In the genomic region with DNA sequence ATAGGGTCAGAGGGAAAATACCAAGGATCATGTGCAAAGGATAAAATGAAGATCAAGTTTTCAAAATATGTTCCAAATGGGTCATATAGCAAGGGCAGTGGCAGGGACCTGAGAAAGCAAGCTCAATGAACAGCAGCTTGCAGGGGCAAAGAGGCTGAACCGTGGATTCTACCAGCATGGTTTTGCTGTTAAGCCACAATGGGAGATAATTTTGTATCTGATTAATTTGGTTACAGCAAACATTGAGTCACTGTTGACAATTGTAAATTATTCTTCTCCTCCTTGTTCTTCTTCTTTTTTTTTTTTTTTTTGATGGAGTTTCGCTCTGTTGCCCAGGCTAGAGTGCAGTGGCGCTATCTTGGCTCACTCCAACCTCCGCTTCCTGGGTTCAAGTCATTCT, we compare ENCODE assay signal across 25 cellular contexts. TPM values are rescaled to one million over a fixed set of nuclear protein-coding genes. Genes with fewer than 3 reads are reported as not detected.
DNase-seq lines count a peak whose midpoint lies in the region; ATAC-seq, FAIRE-seq and TF ChIP-seq lines count a peak whose summit lies in the region.
"Had no signal": no experiment of that assay in that cellular context is flagged by ENCODE, and none has a peak within 500 bp of the region (broad histone marks: within the 10 kb centered on the region; RNA-seq: fewer than 3 reads in every experiment).

No MANE protein-coding gene starts in this region.

- no peaks in the 10 kb centered on the region for H3K27me3 Mint-ChIP-seq in H9 (ENCODE audit: low read depth)
- H3K27me3 Mint-ChIP-seq: T-cell had no signal

- no peak overlapping the region for H2BK20ac ChIP-seq in H9 (ENCODE audit: low read depth, low read length, poor library complexity, severe bottlenecking)

- H3K23me2 ChIP-seq in H9 (ENCODE audit: insufficient read length, low read depth, low read length, poor library complexity, severe bottlenecking), result no peaks in the 10 kb centered on the region

- H2AFZ ChIP-seq in K562 (ENCODE audit: low read depth, low read length), result 0 out of 2 replicates have a peak overlapping the region, but pooled peaks have one; percentile 35
- H2AFZ ChIP-seq in MM.1S (ENCODE audit: low read length), result no peak overlapping the region
- no peak overlapping the region for H2AFZ ChIP-seq in H9 (ENCODE audit: low read length)

- no peaks in the 10 kb centered on the region for H3K9me2 ChIP-seq in MM.1S (replicated peaks; ENCODE audit: insufficient read depth, low read length)

- no peak overlapping the region for H3K4me2 ChIP-seq in K562 (ENCODE audit: insufficient read depth, low read length)
- H3K4me2 ChIP-seq in MM.1S (ENCODE audit: low read depth, low read length), result no peak overlapping the region
- no peak overlapping the region for H3K4me2 ChIP-seq in H9 (ENCODE audit: insufficient read depth, insufficient read length, low read length)
- H3K4me2 ChIP-seq: KMS-11 had no signal

- H3K27me3 ChIP-seq in K562 (ENCODE audit: control insufficient read depth in 2 of 2, insufficient read depth in 2 of 2, low read length in 2 of 2) (no peaks in the 10 kb centered on the region), MM.1S (replicated peaks; ENCODE audit: insufficient read depth, low read length) (no peaks in the 10 kb centered on the region), H9 (ENCODE audit: insufficient read depth, low read length) (no peaks in the 10 kb centered on the region)
- H3K27me3 ChIP-seq: SJCRH30 had no signal

- no peak overlapping the region for H2BK15ac ChIP-seq in H9 (ENCODE audit: low read depth, low read length)

- DNase-seq in NCI-H345 (lab: John Stamatoyannopoulos, UW), result peak; percentile 9
- DNase-seq in NCI-H345 treated with DMSO at 0.1 percent for 48 hours (lab: John Stamatoyannopoulos, UW; ENCODE audit: unreplicated experiment), result no peak
- DNase-seq in DMS53 (lab: John Stamatoyannopoulos, UW), result peak; percentile 28
- peak; percentile 69 for DNase-seq in NCI-H69 (lab: John Stamatoyannopoulos, UW)
- no peak for DNase-seq in K562 (ENCODE audit: extremely low read depth in 1 of 4, low spot score in 3 of 4)
- DNase-seq in MM.1S, result no peak
- DNase-seq in H9, result no peak
- DNase-seq: Calu3; CD8-positive, alpha-beta memory T cell; DMS153; GDM1; GOT3; MV-4-11; NCI-H2029; NCI-H2227 treated with DMSO at 0.1 percent for 48 hours; NCI-H524; NK-92 treated with Interleukin-12 subunit alpha and Interleukin-12 subunit beta, amount 100 ng/mL, for 24 hours; SJCRH30; T-cell had no signal

- H3K4ac ChIP-seq in H9 (ENCODE audit: low read depth, low read length), result no peak overlapping the region

- CTCF ChIA-PET in K562 (lab: Yijun Ruan, JAX; ENCODE audit: low intra/inter-chr PET ratio), result no interaction called here

- no peak for TF ChIP-seq RAD21 in K562 (CRISPR knock-in tag; conservative IDR thresholded peaks at IDR 0.05 in 1 of 2, IDR thresholded peaks at IDR 0.05 in 1 of 2)

- POLR2A ChIA-PET in K562 (lab: Yijun Ruan, JAX), result no interaction called here

- H3F3A ChIP-seq in MM.1S (ENCODE audit: insufficient read depth, low read length), result no peaks in the 10 kb centered on the region

- no peak overlapping the region for H2AK5ac ChIP-seq in H9 (ENCODE audit: insufficient read length, low read length)

- FAIRE-seq in K562 (lab: Jason Lieb, UNC), result no peak
- FAIRE-seq: GM18507, HTR-8/SVneo, RCC 7860 had no signal

- TF ChIP-seq EP300 in K562 (IDR thresholded peaks at IDR 0.05; ENCODE audit: low read length), result no peak

- no peak for TF ChIP-seq POLR2A in K562 (conservative IDR thresholded peaks at IDR 0.05)

- H4K5ac ChIP-seq in H9 (ENCODE audit: insufficient read length, low read depth, low read length), result no peak overlapping the region

- H2BK5ac ChIP-seq in H9 (ENCODE audit: insufficient read length, low read length), result no peak overlapping the region

- no peak overlapping the region for H2BK120ac ChIP-seq in H9 (ENCODE audit: low read depth, low read length, poor library complexity, severe bottlenecking)

- H3K27ac Mint-ChIP-seq in H9, result no peak overlapping the region
- H3K27ac Mint-ChIP-seq: CD8-positive, alpha-beta memory T cell; T-cell had no signal

- no TSS peak for BruUV-seq in K562 (replicated peaks; lab: Mats Ljungman, UMichigan)

- H3K79me2 ChIP-seq in K562 (ENCODE audit: control insufficient read depth, insufficient read depth, low read length) (no peaks in the 10 kb centered on the region), MM.1S (ENCODE audit: low read length) (no peaks in the 10 kb centered on the region), H9 (ENCODE audit: insufficient read depth, low read length) (no peaks in the 10 kb centered on the region)

- no peaks in the 10 kb centered on the region for H3K79me1 ChIP-seq in H9 (ENCODE audit: insufficient read depth, low read depth, low read length, poor library complexity, severe bottlenecking)

- no peak overlapping the region for H3K23ac ChIP-seq in H9 (ENCODE audit: insufficient read length, low read depth, low read length)

- H3K9ac ChIP-seq in K562 (ENCODE audit: insufficient read depth in 1 of 2, low read depth in 2 of 2, low read length in 2 of 2) (no peak overlapping the region), MM.1S (ENCODE audit: low read length) (no peak overlapping the region), H9 (ENCODE audit: extremely low read depth, insufficient read length, low read length) (no peak overlapping the region)
- H3K9ac ChIP-seq: KMS-11 had no signal

- WGBS in K562 (ENCODE audit: insufficient coverage, low coverage, missing lambda C conversion rate), result 40% methylated on average over 3 of the region's 4 CpGs
- WGBS in H9 (ENCODE audit: extremely low coverage, insufficient read length, low lambda C conversion rate), result no CpG with 5 or more reads among the region's 4 CpGs

- no peak overlapping the region for H3T11ph ChIP-seq in H9 (ENCODE audit: low read length)

- TF ChIP-seq CTCF in K562 (IDR thresholded peaks at IDR 0.05 in 2 of 3, conservative IDR thresholded peaks at IDR 0.05 in 1 of 3; ENCODE audit: insufficient read depth in 2 of 3, low read depth in 1 of 3, low read length in 3 of 3), result no peak
- TF ChIP-seq CTCF in MM.1S (IDR thresholded peaks at IDR 0.05; ENCODE audit: low read length), result no peak
- no peak for TF ChIP-seq CTCF in H9 (conservative IDR thresholded peaks at IDR 0.05)

- no peak overlapping the region for H3K4me3 Mint-ChIP-seq in H9
- H3K4me3 Mint-ChIP-seq: CD8-positive, alpha-beta memory T cell; T-cell had no signal

- ATAC-seq in K562, result no peak
- ATAC-seq: HCT116, T-cell had no signal

- H4K8ac ChIP-seq in H9 (replicated peaks; ENCODE audit: insufficient read length, low read depth, low read length), result no peak overlapping the region

- H3K4me3 ChIP-seq in K562 (no peak overlapping the region), MM.1S (ENCODE audit: low read length) (no peak overlapping the region)
- H3K4me3 ChIP-seq: SJCRH30 had no signal

- H3K4me1 ChIP-seq in K562 (replicated peaks in 1 of 2; ENCODE audit: control insufficient read depth in 2 of 2, insufficient read depth in 2 of 2, low read length in 2 of 2) (no peaks in the 10 kb centered on the region; a peak in 1 of 5 replicates), MM.1S (ENCODE audit: low read length) (no peaks in the 10 kb centered on the region), H9 (ENCODE audit: insufficient read depth, low read length) (no peaks in the 10 kb centered on the region)

- H3K36me3 Mint-ChIP-seq in H9 (ENCODE audit: insufficient read depth in 1 of 3, low read depth in 3 of 3), result no peaks in the 10 kb centered on the region
- H3K36me3 Mint-ChIP-seq: T-cell had no signal

- H3K36me3 ChIP-seq in K562 (ENCODE audit: control insufficient read depth, insufficient read depth, low read length), result no peaks in the 10 kb centered on the region
- H3K36me3 ChIP-seq in MM.1S (replicated peaks; ENCODE audit: insufficient read depth, low read length), result no peaks in the 10 kb centered on the region
- H3K36me3 ChIP-seq: SJCRH30 had no signal

- in situ Hi-C loops in K562 (cut with MboI), result no loop called here

- H4K20me1 ChIP-seq in K562 (replicated peaks; ENCODE audit: control insufficient read depth, insufficient read depth, low read length), result no peaks in the 10 kb centered on the region
- H4K20me1 ChIP-seq in MM.1S (ENCODE audit: insufficient read depth, low read length), result no peaks in the 10 kb centered on the region
- no peaks in the 10 kb centered on the region for H4K20me1 ChIP-seq in H9 (ENCODE audit: control insufficient read depth, insufficient read depth, insufficient read length)

- H3K18ac ChIP-seq in H9 (ENCODE audit: insufficient read length, low read depth, low read length), result no peak overlapping the region

- no peak overlapping the region for H3K27ac ChIP-seq in K562 (ENCODE audit: extremely low read depth, low read depth, low read length)
- no peak overlapping the region for H3K27ac ChIP-seq in MM.1S (ENCODE audit: low read length)
- H3K27ac ChIP-seq in H9 (ENCODE audit: insufficient read length, low read depth, low read length), result no peak overlapping the region
- H3K27ac ChIP-seq: C4-2B, KMS-11, SJCRH30 had no signal

- no peak overlapping the region for H3K14ac ChIP-seq in H9 (ENCODE audit: insufficient read depth, low read length)

- no peak overlapping the region for H4K91ac ChIP-seq in H9 (ENCODE audit: insufficient read length, low read depth, low read length)

- no peak overlapping the region for H3K56ac ChIP-seq in H9 (ENCODE audit: insufficient read length, low read depth, low read length)

- H3K9me3 ChIP-seq in K562 (replicated peaks; ENCODE audit: control insufficient read depth, insufficient read depth, low read depth, low read length) (no peaks in the 10 kb centered on the region), MM.1S (replicated peaks; ENCODE audit: insufficient read depth, low read length) (no peaks in the 10 kb centered on the region), H9 (ENCODE audit: control insufficient read depth, low read depth, low read length) (no peaks in the 10 kb centered on the region)
- H3K9me3 ChIP-seq: SJCRH30 had no signal

- no peaks in the 10 kb centered on the region for H3K4me1 Mint-ChIP-seq in H9
- H3K4me1 Mint-ChIP-seq: CD8-positive, alpha-beta memory T cell had no signal

- H2BK12ac ChIP-seq in H9 (ENCODE audit: insufficient read length, low read depth, low read length), result no peak overlapping the region

- H3K9me3 Mint-ChIP-seq in H9, result no peaks in the 10 kb centered on the region
- H3K9me3 Mint-ChIP-seq: CD8-positive, alpha-beta memory T cell; T-cell had no signal

- H3K9me1 ChIP-seq in K562 (ENCODE audit: control insufficient read depth, insufficient read depth, low read length), result no peaks in the 10 kb centered on the region

- intact Hi-C loops in K562 (cut with micrococcal nuclease), result no loop called here

RNA-seq across cellular contexts. Expression of gene ERAP2, which starts 18.4 kb away (rescaled TPM):
- 5.1 and 15.3 TPM in 2 replicates for total RNA-seq in K562 (2011; cell fraction: chromatin; rRNA removed; ENCODE audit: low replicate concordance)
- 2.8 and 5.9 TPM in 2 replicates for total RNA-seq in K562 (2011; cell fraction: nucleolus; rRNA removed)
- total RNA-seq in K562 (2011; cell fraction: nucleoplasm; rRNA removed), result 6.0 and 8.9 TPM in 2 replicates
- 1.7 and 2.5 TPM in 2 replicates for total RNA-seq in K562 (2014; rRNA removed)
- 2.3 and 2.4 TPM in 2 replicates for total RNA-seq in K562 (2014; rRNA removed; fragmentation: Illumina TruSeq; extraction: Trizol)
- total RNA-seq in K562 (2015; rRNA removed; fragmentation: Illumina TruSeq; extraction: Trizol), result 2.3 and 3.0 TPM in 2 replicates
- 1.4 and 2.2 TPM in 2 replicates for total RNA-seq in K562 (2021)
- 1.9 and 2.1 TPM in 2 replicates for polyA plus RNA-seq in K562 (2011; rRNA removed)
- 0.30 and 0.72 TPM in 2 replicates for polyA plus RNA-seq in K562 (2011; cell fraction: cytosol; rRNA removed)
- 3.1 and 3.2 TPM in 2 replicates for polyA plus RNA-seq in K562 (2011; cell fraction: nucleus; rRNA removed)
- polyA plus RNA-seq in K562 (2012), result 0.83 and 1.8 TPM in 2 replicates
- 1.3 TPM in 2 replicates for polyA plus RNA-seq in K562 (2014; fragmentation: Illumina TruSeq; extraction: Trizol)
- polyA plus RNA-seq in K562 (2014; fragmentation: Nextera tagmentation; extraction: Ambion mirVana), result 1 to 10 TPM in 1 of 2 experiments, under 1 TPM in 1; 0.93 to 1.2 TPM
- polyA plus RNA-seq in K562 (2014; rRNA removed), result 0.27 and 4.0 TPM in 2 replicates
- polyA minus RNA-seq in K562 (2011; rRNA and poly(A)+ RNA removed), result 6.5 and 7.6 TPM in 2 replicates
- 0.82 and 1.6 TPM in 2 replicates for polyA minus RNA-seq in K562 (2011; cell fraction: cytosol; rRNA and poly(A)+ RNA removed)
- polyA minus RNA-seq in K562 (2011; cell fraction: nucleus; rRNA and poly(A)+ RNA removed), result 7.8 and 12.4 TPM in 2 replicates
- total RNA-seq in H9 (2021), result 0.09 TPM in 1 of 2 replicates, not detected in the other

RNA-seq across cellular contexts. Expression of gene ERAP1, which starts 50.2 kb away (rescaled TPM):
- 74.2 and 101 TPM in 2 replicates for total RNA-seq in K562 (2011; cell fraction: chromatin; rRNA removed; ENCODE audit: low replicate concordance)
- total RNA-seq in K562 (2011; cell fraction: nucleolus; rRNA removed), result 27.7 and 31.6 TPM in 2 replicates
- total RNA-seq in K562 (2011; cell fraction: nucleoplasm; rRNA removed), result 39.5 and 42.7 TPM in 2 replicates
- total RNA-seq in K562 (2014; rRNA removed) (11.0 and 15.0 TPM in 2 replicates), K562 (2014; rRNA removed; fragmentation: Illumina TruSeq; extraction: Trizol) (18.6 and 19.6 TPM in 2 replicates), K562 (2015; rRNA removed; fragmentation: Illumina TruSeq; extraction: Trizol) (21.0 and 22.0 TPM in 2 replicates), K562 (2021) (23.1 and 26.8 TPM in 2 replicates), H9 (2021) (14.5 and 15.9 TPM in 2 replicates)
- polyA plus RNA-seq in K562 (2011; rRNA removed) (23.3 and 25.5 TPM in 2 replicates), K562 (2014; fragmentation: Illumina TruSeq; extraction: Trizol) (23.4 and 31.5 TPM in 2 replicates), K562 (2014; fragmentation: Nextera tagmentation; extraction: Ambion mirVana) (1 to 10 TPM; 2.1 to 3.8 TPM), K562 (2014; rRNA removed) (11.9 TPM in 2 replicates)
- polyA plus RNA-seq in K562 (2011; cell fraction: cytosol; rRNA removed), result 20.6 and 22.2 TPM in 2 replicates
- 46.5 and 56.3 TPM in 2 replicates for polyA plus RNA-seq in K562 (2011; cell fraction: nucleus; rRNA removed)
- polyA plus RNA-seq in K562 (2012), result 22.9 and 49.5 TPM in 2 replicates
- 88.3 and 107 TPM in 2 replicates for polyA minus RNA-seq in K562 (2011; rRNA and poly(A)+ RNA removed)
- 11.5 and 15.3 TPM in 2 replicates for polyA minus RNA-seq in K562 (2011; cell fraction: cytosol; rRNA and poly(A)+ RNA removed)
- 17.6 and 30.3 TPM in 2 replicates for polyA minus RNA-seq in K562 (2011; cell fraction: nucleus; rRNA and poly(A)+ RNA removed)

Comparison
In these comparisons a context has a peak if more than half of its experiments do, and no peak if none do; other contexts are left out.
1. DNase-seq: peak in NCI-H345 (single experiment), DMS53 (single experiment) and NCI-H69 (single experiment); none in NCI-H345 treated with DMSO at 0.1 percent for 48 hours (single experiment), K562 (0 of 4), MM.1S (single experiment) and H9 (single experiment).